23 cellular contexts compared by ENCODE assay signal in the genomic region with DNA sequence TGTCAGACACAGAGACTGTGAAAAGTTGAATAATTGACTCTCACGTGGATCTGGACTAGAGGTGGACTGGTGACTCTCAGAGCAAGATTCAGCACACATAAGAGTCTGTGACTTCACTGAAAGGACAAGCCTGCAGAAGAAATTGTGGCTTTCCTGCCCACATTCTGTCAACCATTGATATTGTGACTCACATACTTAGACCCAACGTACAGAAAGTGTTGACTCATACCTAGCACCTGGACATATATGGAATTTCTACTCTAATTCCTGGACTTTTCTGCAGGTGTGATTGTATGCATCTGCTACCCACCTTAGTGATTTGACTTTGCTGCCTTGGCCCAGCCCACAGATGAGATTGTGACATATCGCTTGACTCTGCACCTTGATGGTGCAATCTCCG. TPM values are rescaled to one million over a fixed set of nuclear protein-coding genes. Genes with fewer than 3 reads are reported as not detected.
"Had no signal": no experiment of that assay in that cellular context is flagged by ENCODE, and none has a peak within 500 bp of the region (broad histone marks: within the 10 kb centered on the region; RNA-seq: fewer than 3 reads in every experiment).

No MANE protein-coding gene starts in this region.

- H3K27ac ChIP-seq: gastrocnemius medialis, neutrophil, right lobe of liver, suprapubic skin, tibial artery had no signal

- H3K4me3 Mint-ChIP-seq: activated CD4-positive, alpha-beta T cell treated with anti-CD3 and anti-CD28 coated beads for 36 hours; activated naive CD8-positive, alpha-beta T cell; activated T-cell treated with anti-CD3 and anti-CD28 coated beads, Interleukin-2, amount 50 U/mL, for 72 hours; brain; naive B cell; nephron progenitor cell had no signal

- DNase-seq: activated CD4-positive, alpha-beta T cell treated with anti-CD3 and anti-CD28 coated beads for 36 hours; activated CD4-positive, alpha-beta T cell treated with anti-CD3 and anti-CD28 coated beads, Interleukin-2, amount 50 U/mL, for 4 hours; activated CD4-positive, CD25-positive, alpha-beta regulatory T cell; activated effector memory CD4-positive, alpha-beta T cell treated with Interleukin-2 at 50 U/mL for 16 hours; activated naive CD4-positive, alpha-beta T cell treated with Interleukin-2 at 50 U/mL for 16 hours; activated T-cell treated with anti-CD3 and anti-CD28 coated beads for 4 hours; activated T-cell treated with anti-CD3 and anti-CD28 coated beads, Interleukin-2, amount 50 U/mL, for 72 hours; anterior cingulate cortex; gastrocnemius medialis; glutamatergic neuron; left cardiac atrium; left ventricle myocardium superior; naive B cell; nephron progenitor cell; right lobe of liver; stimulated activated CD4-positive, alpha-beta T cell treated with anti-CD3 and anti-CD28 coated beads, Interleukin-12 subunit alpha, Interleukin-12 subunit beta, amount 100 ng/mL, for 4 hours; stimulated activated CD4-positive, alpha-beta T cell treated with anti-CD3 and anti-CD28 coated beads, Interleukin-4, amount 100 ng/mL, for 4 hours; stimulated activated naive CD4-positive, alpha-beta T cell; tibial artery had no signal

- H3K27ac Mint-ChIP-seq: activated CD4-positive, alpha-beta T cell treated with anti-CD3 and anti-CD28 coated beads for 36 hours; activated naive CD8-positive, alpha-beta T cell; activated T-cell treated with anti-CD3 and anti-CD28 coated beads, Interleukin-2, amount 50 U/mL, for 72 hours; brain; naive B cell; nephron progenitor cell had no signal

- ATAC-seq: activated CD4-positive, alpha-beta T cell treated with anti-CD3 and anti-CD28 coated beads for 36 hours; activated T-cell treated with anti-CD3 and anti-CD28 coated beads, Interleukin-2, amount 50 U/mL, for 72 hours; gastrocnemius medialis; left cardiac atrium; left ventricle myocardium superior; right lobe of liver had no signal

- H3K27me3 Mint-ChIP-seq: activated CD4-positive, alpha-beta T cell treated with anti-CD3 and anti-CD28 coated beads for 36 hours; activated naive CD8-positive, alpha-beta T cell; brain; naive B cell had no signal

- H3K4me1 Mint-ChIP-seq: activated CD4-positive, alpha-beta T cell treated with anti-CD3 and anti-CD28 coated beads for 36 hours; brain; naive B cell; nephron progenitor cell had no signal

RNA-seq across cellular contexts. Expression of gene ZNF730, which starts 15.6 kb away (rescaled TPM):
- total RNA-seq: gastrocnemius medialis, left ventricle myocardium superior, right lobe of liver, suprapubic skin had no signal
